In genomic region chr22:50486561-50487289, GRCh38 we compare ENCODE assay signal across 17 cellular contexts. TPM values are rescaled to one million over a fixed set of nuclear protein-coding genes. Genes with fewer than 3 reads are reported as not detected.
DNase-seq lines count a peak whose midpoint lies in the region; ATAC-seq, FAIRE-seq and TF ChIP-seq lines count a peak whose summit lies in the region.
"Had no signal": no experiment of that assay in that cellular context is flagged by ENCODE, and none has a peak within 500 bp of the region (broad histone marks: within the 10 kb centered on the region; RNA-seq: fewer than 3 reads in every experiment).

TSS of gene MIOX (plus strand) at chr22:50486859. CDS start at chr22:50486898, 39 bp downstream.

- no peak within 1 kb of the TSS for H3K9ac ChIP-seq in PC-3 (ENCODE audit: low read length)
- H3K9ac ChIP-seq in mesenchymal stem cell (ENCODE audit: low read length) = no peak within 1 kb of the TSS

- CTCF ChIA-PET in A549 (lab: Yijun Ruan, JAX) = interaction anchor here (1.5 to 1.9 kb wide), 2 partner anchors 11 to 134 kb away, joined by 4 to 9 read pairs; no protein-coding TSS in a partner anchor
- CTCF ChIA-PET in Calu3 (lab: Charles Lee) = no interaction called here
- CTCF ChIA-PET in PC-3 (lab: Charles Lee) = no interaction called here

- 62% methylated on average over 13 of the region's 23 CpGs for WGBS in A549 (ENCODE audit: missing lambda C conversion rate)
- 68% methylated on average over 22 of the region's 23 CpGs for WGBS in mesenchymal stem cell

- BruUV-seq in Calu3 (replicated peaks; lab: Mats Ljungman, UMichigan) = no TSS peak
- no TSS peak for BruUV-seq in PC-3 (replicated peaks; lab: Mats Ljungman, UMichigan)

- no peak within 1 kb of the TSS for H3K4ac ChIP-seq in mesenchymal stem cell (ENCODE audit: low read depth in 1 of 2, low read length in 2 of 2)

- no peak within 1 kb of the TSS for H4K91ac ChIP-seq in mesenchymal stem cell (ENCODE audit: low read length)

- no peaks in the 10 kb centered on the region for H3K79me1 ChIP-seq in mesenchymal stem cell (replicated peaks; ENCODE audit: low read length, poor library complexity, severe bottlenecking)

- H3K9me2 ChIP-seq in PC-3 (replicated peaks; ENCODE audit: low read length) = no peaks in the 10 kb centered on the region

- H3K4me1 ChIP-seq in A549 = peaks cover 24% of the 10 kb centered on the region; the same call in 2 of the 3 replicates
- H3K4me1 ChIP-seq in PC-3 (ENCODE audit: insufficient read depth, low read length) = no peaks in the 10 kb centered on the region
- H3K4me1 ChIP-seq in mesenchymal stem cell (ENCODE audit: control insufficient read depth, insufficient read depth, low read depth, low read length) = peaks cover 37% of the 10 kb centered on the region

- DNase-seq in A549 (ENCODE audit: low read depth in 1 of 2, low spot score in 1 of 2) = no peak
- DNase-seq in Calu3 = no peak
- no peak for DNase-seq in PC-3
- no peak for DNase-seq in mesenchymal stem cell
- DNase-seq in activated CD8-positive, alpha-beta memory T cell treated with anti-CD3 and anti-CD28 coated beads for 24 hours = no peak
- no peak for DNase-seq in foreskin fibroblast
- DNase-seq in NCI-H1436 treated with DMSO at 0.1 percent for 48 hours (lab: John Stamatoyannopoulos, UW) = no peak
- DNase-seq: foreskin melanocyte; GF-D8; HCEC 1CT; immature natural killer cell; stimulated activated CD4-positive, alpha-beta T cell treated with anti-CD3 and anti-CD28 coated beads, Interleukin-12 subunit alpha, Interleukin-12 subunit beta, amount 100 ng/mL, for 4 hours; WERI-Rb-1 had no signal

- no peak for TF ChIP-seq POLR2A in A549 (IDR thresholded peaks at IDR 0.05; ENCODE audit: low read length)

- no peak within 1 kb of the TSS for H3K23ac ChIP-seq in mesenchymal stem cell (ENCODE audit: low read length in 2 of 2)

- peak within 1 kb of the TSS in 1 of 2 experiments; percentile 26 for H3K14ac ChIP-seq in mesenchymal stem cell (ENCODE audit: low read length in 2 of 2)

- peaks cover 38% of the 10 kb centered on the region for H3K4me1 Mint-ChIP-seq in Calu3 (ENCODE audit: low read depth, unreplicated experiment)
- H3K4me1 Mint-ChIP-seq: immature natural killer cell had no signal

- no peak for TF ChIP-seq EP300 in A549 (IDR thresholded peaks at IDR 0.05)

- no peaks in the 10 kb centered on the region for H3K79me2 ChIP-seq in PC-3 (ENCODE audit: low read length)

- H3K27me3 Mint-ChIP-seq in Calu3 (ENCODE audit: unreplicated experiment) = no peaks in the 10 kb centered on the region

- H3K4me3 ChIP-seq in A549 (no peak within 1 kb of the TSS), PC-3 (ENCODE audit: low read length) (no peak within 1 kb of the TSS), mesenchymal stem cell (ENCODE audit: insufficient read depth in 1 of 2, low read depth in 1 of 2, low read length in 2 of 2) (peak within 1 kb of the TSS in 1 of 2 experiments; percentile 14), foreskin fibroblast (ENCODE audit: low read depth in 1 of 2, low read length in 2 of 2) (no peak within 1 kb of the TSS)
- H3K4me3 ChIP-seq: suprapubic skin had no signal

- H3K36me3 Mint-ChIP-seq in Calu3 (ENCODE audit: insufficient read depth, unreplicated experiment) = peaks cover 57% of the 10 kb centered on the region
- H3K36me3 Mint-ChIP-seq: activated naive CD4-positive, alpha-beta T cell treated with anti-CD3 and anti-CD28 coated beads, Interleukin-2, amount 50 U/mL, for 72 hours; immature natural killer cell had no signal

- ATAC-seq in A549 (peak; percentile 28 to 60; a peak in 4 of 6 replicates), PC-3 (peak; percentile 42), GM21723 (IDR thresholded peaks at IDR 0.05; ENCODE audit: unreplicated experiment) (no peak)

- H4K8ac ChIP-seq in mesenchymal stem cell (ENCODE audit: low read length) = peak within 1 kb of the TSS; percentile 41

- no peak within 1 kb of the TSS for H2BK5ac ChIP-seq in mesenchymal stem cell (ENCODE audit: low read depth, low read length, poor library complexity, severe bottlenecking)

- 0 out of 6 replicates have a peak within 1 kb of the TSS, but pooled peaks of 1 of the 2 experiments have one; percentile 45 for H3K27ac ChIP-seq in A549
- no peak within 1 kb of the TSS for H3K27ac ChIP-seq in PC-3 (ENCODE audit: low read length)
- H3K27ac ChIP-seq in mesenchymal stem cell (ENCODE audit: low read length, poor library complexity, severe bottlenecking) = no peak within 1 kb of the TSS
- H3K27ac ChIP-seq: suprapubic skin, WERI-Rb-1 had no signal

- H2AK5ac ChIP-seq in mesenchymal stem cell (ENCODE audit: low read length, severe bottlenecking) = peak within 1 kb of the TSS; percentile 61

- no peaks in the 10 kb centered on the region for H3K27me3 ChIP-seq in PC-3 (ENCODE audit: low read length)
- H3K27me3 ChIP-seq in mesenchymal stem cell (ENCODE audit: control insufficient read depth in 1 of 2, insufficient read depth in 1 of 2, low read length in 2 of 2) = peaks cover 7 to 68% of the 10 kb centered on the region in 2 experiments

- no peak for FAIRE-seq in A549 (lab: Jason Lieb, UNC)
- FAIRE-seq: bronchial epithelial cell had no signal

- H3K9me3 ChIP-seq in A549 (no peaks in the 10 kb centered on the region), PC-3 (ENCODE audit: low read length) (no peaks in the 10 kb centered on the region), mesenchymal stem cell (ENCODE audit: control insufficient read depth, low read length) (no peaks in the 10 kb centered on the region)
- H3K9me3 ChIP-seq: suprapubic skin had no signal

- POLR2A ChIA-PET in A549 (lab: Yijun Ruan, JAX) = no interaction called here
- POLR2A ChIA-PET in PC-3 (lab: Charles Lee; ENCODE audit: unreplicated experiment) = no interaction called here

- no peak within 1 kb of the TSS for H2BK15ac ChIP-seq in mesenchymal stem cell (ENCODE audit: low read depth, poor library complexity, severe bottlenecking)

- H3K27ac Mint-ChIP-seq in Calu3 (ENCODE audit: unreplicated experiment) = peak within 1 kb of the TSS; percentile 85

- H3K18ac ChIP-seq in mesenchymal stem cell (ENCODE audit: low read depth in 1 of 2, low read length in 2 of 2) = no peak within 1 kb of the TSS

- peak within 1 kb of the TSS; percentile 24 for H3K4me3 Mint-ChIP-seq in Calu3 (ENCODE audit: low read depth, unreplicated experiment)
- H3K4me3 Mint-ChIP-seq: immature natural killer cell had no signal

- no peaks in the 10 kb centered on the region for H3K9me3 Mint-ChIP-seq in Calu3 (ENCODE audit: low read depth, unreplicated experiment)
- H3K9me3 Mint-ChIP-seq: activated naive CD4-positive, alpha-beta T cell treated with anti-CD3 and anti-CD28 coated beads, Interleukin-2, amount 50 U/mL, for 72 hours; immature natural killer cell had no signal

- no peak within 1 kb of the TSS for H2BK12ac ChIP-seq in mesenchymal stem cell (ENCODE audit: low read length in 2 of 2)

- H3K36me3 ChIP-seq in PC-3 (ENCODE audit: low read depth, low read length) = no peaks in the 10 kb centered on the region
- peaks cover 0 to 14% of the 10 kb centered on the region in 2 experiments for H3K36me3 ChIP-seq in mesenchymal stem cell (ENCODE audit: control insufficient read depth in 1 of 2, insufficient read depth in 2 of 2, low read depth in 1 of 2, low read length in 2 of 2)
- H3K36me3 ChIP-seq: suprapubic skin, WERI-Rb-1 had no signal

- TF ChIP-seq RAD21 in A549 (conservative IDR thresholded peaks at IDR 0.05 in 1 of 2, IDR thresholded peaks at IDR 0.05 in 1 of 2) = no peak

- no peak within 1 kb of the TSS for H2AFZ ChIP-seq in PC-3 (ENCODE audit: low read length)
- no peak within 1 kb of the TSS for H2AFZ ChIP-seq in mesenchymal stem cell (ENCODE audit: low read depth, low read length)

- no peak within 1 kb of the TSS for H2BK120ac ChIP-seq in mesenchymal stem cell (ENCODE audit: low read depth, low read length)

- intact Hi-C loops in Calu3 (cut with micrococcal nuclease; ENCODE audit: unreplicated experiment) = no loop called here
- intact Hi-C loops in PC-3 (cut with micrococcal nuclease) = no loop called here

- H3K4me2 ChIP-seq in A549 = no peak within 1 kb of the TSS
- H3K4me2 ChIP-seq in PC-3 (ENCODE audit: low read length) = no peak within 1 kb of the TSS
- H3K4me2 ChIP-seq in mesenchymal stem cell (ENCODE audit: low read length, poor library complexity, severe bottlenecking) = peak within 1 kb of the TSS; percentile 55

- TF ChIP-seq CTCF in A549 (IDR thresholded peaks at IDR 0.05) (no peak), Calu3 (IDR thresholded peaks at IDR 0.05; ENCODE audit: unreplicated experiment) (no peak), PC-3 (conservative IDR thresholded peaks at IDR 0.05; ENCODE audit: low read depth, low read length) (no peak), foreskin fibroblast (IDR thresholded peaks at IDR 0.05; ENCODE audit: low read depth, low read length) (no peak)

- H4K20me1 ChIP-seq in PC-3 (ENCODE audit: low read length) = no peaks in the 10 kb centered on the region

- no peaks in the 10 kb centered on the region for H3F3A ChIP-seq in PC-3 (ENCODE audit: low read length, unreplicated experiment)

TF ChIP-seq in A549, 52 proteins besides CTCF, POLR2A, EP300 and RAD21 (continues in another document):
- TF ChIP-seq PBX3 (IDR thresholded peaks at IDR 0.05) = no peak
- no peak for TF ChIP-seq ATOH8 (CRISPR knock-in tag; IDR thresholded peaks at IDR 0.05; ENCODE audit: low read depth)
- TF ChIP-seq CEBPB (IDR thresholded peaks at IDR 0.05) = no peak
- TF ChIP-seq RNF2 (IDR thresholded peaks at IDR 0.05; ENCODE audit: borderline replicate concordance, low read depth) = no peak

RNA-seq across cellular contexts. Expression of gene MIOX, which starts in this region (rescaled TPM):
- polyA plus RNA-seq in A549 (2011; rRNA removed) (0.08 and 0.20 TPM in 2 replicates), A549 (2017; fragmentation: RNase III; extraction: RNeasy Plus Mini Kit Qiagen cat#74134 plus additional on column Dnase treatment) (not detected in 3 replicates)
- polyA plus RNA-seq in A549 (2012; cell fraction: cytosol; rRNA removed) = 0.06 and 0.11 TPM in 2 replicates
- 0.39 and 1.00 TPM in 2 replicates for polyA plus RNA-seq in A549 (2012; cell fraction: nucleus; rRNA removed)
- not detected in 2 replicates for polyA minus RNA-seq in A549 (2011; rRNA and poly(A)+ RNA removed)
- total RNA-seq in Calu3 (2022) (0.45 TPM in 1 of 2 replicates, not detected in the other), PC-3 (2014; rRNA removed) (not detected in 2 replicates)
- 0.14 TPM for polyA plus RNA-seq in mesenchymal stem cell (2013, experiment 1 of 2)
- polyA plus RNA-seq in mesenchymal stem cell (2013, experiment 2 of 2) = 0.16 TPM
- total RNA-seq: bronchial epithelial cell, suprapubic skin had no signal
- polyA plus RNA-seq: immature natural killer cell had no signal

Comparison
In these comparisons a context has a peak if more than half of its experiments do, and no peak if none do; other contexts are left out.
1. Peak in ATAC-seq in A549; RNA of the gene not detected or under 1 TPM.
2. Peak in ATAC-seq in PC-3; RNA of the gene not detected or under 1 TPM.